In genomic region chr1:201214461-201214860, GRCh38 we compare ENCODE assay signal across 16 cellular contexts. TPM values are rescaled to one million over a fixed set of nuclear protein-coding genes. Genes with fewer than 3 reads are reported as not detected.
DNase-seq lines count a peak whose midpoint lies in the region; ATAC-seq, FAIRE-seq and TF ChIP-seq lines count a peak whose summit lies in the region.
"Had no signal": no experiment of that assay in that cellular context is flagged by ENCODE, and none has a peak within 500 bp of the region (broad histone marks: within the 10 kb centered on the region; RNA-seq: fewer than 3 reads in every experiment).

No MANE protein-coding gene starts in this region.

- no peaks in the 10 kb centered on the region for H3K4me1 Mint-ChIP-seq in T-helper 2 cell treated with Interferon-gamma antibody and Interleukin-4, amounts not matched to agents 5 μg/mL and 100 μg/mL, for 36 hours (ENCODE audit: low read depth)

- DNase-seq in ELR (ENCODE audit: low read depth) (peak; percentile 36), HCT116 (ENCODE audit: low read depth, low spot score) (no peak), keratinocyte (ENCODE audit: low read depth, low spot score) (no peak), middle frontal gyrus (ENCODE audit: extremely low spot score, low spot score) (no peak)
- no peak for DNase-seq in T-helper 2 cell treated with Interferon-gamma antibody and Interleukin-4, amounts not matched to agents 5 μg/mL and 100 μg/mL, for 36 hours (ENCODE audit: low spot score)
- DNase-seq: activated CD4-positive, alpha-beta T cell treated with anti-CD3 and anti-CD28 coated beads for 4 hours; anterior cingulate cortex; DMS79; left cardiac atrium; NCI-H187; nucleus accumbens; stimulated activated CD4-positive, alpha-beta T cell treated with anti-CD3 and anti-CD28 coated beads, Interleukin-2, amount 100 ng/mL, for 24 hours had no signal

- H4K20me1 ChIP-seq in HCT116 (ENCODE audit: insufficient read depth) (no peaks in the 10 kb centered on the region), keratinocyte (ENCODE audit: control insufficient read depth, extremely low read depth, insufficient read depth, low read length) (no peaks in the 10 kb centered on the region)

- no peaks in the 10 kb centered on the region for H3K9me3 Mint-ChIP-seq in T-helper 2 cell treated with Interferon-gamma antibody and Interleukin-4, amounts not matched to agents 5 μg/mL and 100 μg/mL, for 36 hours

- H3K4me3 ChIP-seq in HCT116 (replicated peaks in 1 of 2; ENCODE audit: low read depth in 1 of 2, low read length in 2 of 2) (no peak overlapping the region), keratinocyte (ENCODE audit: control insufficient read depth in 2 of 3, extremely low read depth in 1 of 3, insufficient read depth in 2 of 3, low read depth in 1 of 3, low read length in 3 of 3) (no peak overlapping the region)

- TF ChIP-seq RAD21 in HCT116 (IDR thresholded peaks at IDR 0.05; ENCODE audit: low read depth), result peak; percentile 55

- ATAC-seq in HCT116, result peak; percentile 88
- ATAC-seq in SK-N-SH treated with all-trans-retinoic acid at 6 μM for 48 hours, result peak; percentile 39
- no peak for ATAC-seq in GM19351 (IDR thresholded peaks at IDR 0.05; ENCODE audit: unreplicated experiment)
- ATAC-seq: left cardiac atrium had no signal

- H3K36me3 Mint-ChIP-seq in T-helper 2 cell treated with Interferon-gamma antibody and Interleukin-4, amounts not matched to agents 5 μg/mL and 100 μg/mL, for 36 hours (ENCODE audit: low read depth), result no peaks in the 10 kb centered on the region

- H3K4me1 ChIP-seq in HCT116 (ENCODE audit: control insufficient read depth in 1 of 2, insufficient read depth in 2 of 2, low read length in 2 of 2) (no peaks in the 10 kb centered on the region), keratinocyte (ENCODE audit: control insufficient read depth, extremely low read depth, insufficient read depth, low read length) (no peaks in the 10 kb centered on the region)

- H3K4me3 Mint-ChIP-seq in T-helper 2 cell treated with Interferon-gamma antibody and Interleukin-4, amounts not matched to agents 5 μg/mL and 100 μg/mL, for 36 hours, result no peak overlapping the region

- no peak overlapping the region for H2AFZ ChIP-seq in HCT116 (ENCODE audit: low read depth, low read length, poor library complexity, severe bottlenecking)
- no peak overlapping the region for H2AFZ ChIP-seq in keratinocyte (ENCODE audit: control insufficient read depth, low read length)

- H3K9ac ChIP-seq in HCT116 (ENCODE audit: low read length), result no peak overlapping the region
- H3K9ac ChIP-seq in keratinocyte (ENCODE audit: control insufficient read depth, extremely low read depth, insufficient read depth, low read length), result no peak overlapping the region

- peaks cover 10% of the 10 kb centered on the region; the same call in 1 of the 2 replicates for H3K27me3 ChIP-seq in HCT116 (ENCODE audit: insufficient read depth, low read length)
- H3K27me3 ChIP-seq in keratinocyte (ENCODE audit: control insufficient read depth, extremely low read depth, insufficient read depth, low read length), result peaks cover 32% of the 10 kb centered on the region

- CTCF ChIA-PET in HCT116 (lab: Charles Lee), result interaction anchor here (0.7 to 1.4 kb wide), 2 partner anchors 9 to 88 kb away, joined by 3 read pairs; partner anchors contain the start of gene ASCL5

- H3K4me2 ChIP-seq in HCT116 (ENCODE audit: low read length) (no peak overlapping the region), keratinocyte (ENCODE audit: control insufficient read depth, extremely low read depth, insufficient read depth, low read depth, low read length) (no peak overlapping the region)

- no peak overlapping the region for H3K27ac Mint-ChIP-seq in T-helper 2 cell treated with Interferon-gamma antibody and Interleukin-4, amounts not matched to agents 5 μg/mL and 100 μg/mL, for 36 hours

- intact Hi-C loops in HCT116 (cut with micrococcal nuclease), result no loop called here

- no peak for TF ChIP-seq POLR2A in HCT116 (IDR thresholded peaks at IDR 0.05; ENCODE audit: borderline replicate concordance, extremely low read depth, insufficient read depth, insufficient read length)

- dilution Hi-C loops in keratinocyte (cut with MboI; ENCODE audit: extremely low pct_ligation_motif_present, low sequenced_read_pairs), result no loop called here

- H3K79me2 ChIP-seq in HCT116 (ENCODE audit: insufficient read depth, low read length) (no peaks in the 10 kb centered on the region), keratinocyte (ENCODE audit: control insufficient read depth, insufficient read depth, low read length) (no peaks in the 10 kb centered on the region)

- H3K27me3 Mint-ChIP-seq in T-helper 2 cell treated with Interferon-gamma antibody and Interleukin-4, amounts not matched to agents 5 μg/mL and 100 μg/mL, for 36 hours (ENCODE audit: low read depth), result peaks cover 4% of the 10 kb centered on the region

- BruUV-seq in HCT116 (replicated peaks; lab: Mats Ljungman, UMichigan), result no TSS peak

- RAD21 ChIA-PET in HCT116 (lab: Charles Lee; ENCODE audit: low non-redundant PET in 1 of 2, low total read pairs in 2 of 2, uncharacterized antibody in 2 of 2, unreplicated experiment in 2 of 2), result no interaction called here

- H3K27ac ChIP-seq in HCT116 (ENCODE audit: low read depth, low read length) (no peak overlapping the region), keratinocyte (ENCODE audit: control insufficient read depth, insufficient read depth, low read length) (no peak overlapping the region)

- TF ChIP-seq CTCF in HCT116 (IDR thresholded peaks at IDR 0.05 in 2 of 3, conservative IDR thresholded peaks at IDR 0.05 in 1 of 3; ENCODE audit: borderline replicate concordance in 1 of 3, insufficient read depth in 1 of 3, low read depth in 2 of 3, low read length in 2 of 3) (peak; percentile 52 to 65 (median 61); a peak in 5 of 6 replicates), keratinocyte (optimal IDR thresholded peaks at IDR 0.05 in 1 of 3, IDR thresholded peaks at IDR 0.05 in 1 of 3, conservative IDR thresholded peaks at IDR 0.05 in 1 of 3; ENCODE audit: extremely low read depth in 1 of 3, insufficient read depth in 2 of 3, low read length in 3 of 3) (peak in 2 of 3 experiments; percentile 9 to 46)

- H3K36me3 ChIP-seq in HCT116 (ENCODE audit: control insufficient read depth in 1 of 2, insufficient read depth in 2 of 2, low read length in 2 of 2) (no peaks in the 10 kb centered on the region), keratinocyte (ENCODE audit: control insufficient read depth in 2 of 2, extremely low read depth in 1 of 2, insufficient read depth in 2 of 2, low read length in 2 of 2) (no peaks in the 10 kb centered on the region)

- POLR2A ChIA-PET in HCT116 (lab: Charles Lee), result no interaction called here

- no peak for FAIRE-seq in keratinocyte (lab: Jason Lieb, UNC)
- FAIRE-seq: RCC 7860 had no signal

- H3K9me3 ChIP-seq in HCT116 (ENCODE audit: control insufficient read depth in 1 of 2, insufficient read depth in 1 of 2, low read depth in 1 of 2, low read length in 2 of 2), result no peaks in the 10 kb centered on the region
- no peaks in the 10 kb centered on the region for H3K9me3 ChIP-seq in keratinocyte (ENCODE audit: control insufficient read depth, low read depth, low read length)

- no peaks in the 10 kb centered on the region for H3K9me1 ChIP-seq in keratinocyte (ENCODE audit: control insufficient read depth, extremely low read depth, insufficient read depth, low read length)

- H3K9me2 ChIP-seq in HCT116 (ENCODE audit: insufficient read depth), result no peaks in the 10 kb centered on the region

TF ChIP-seq in HCT116, 20 proteins besides CTCF, POLR2A, EP300 and RAD21:
- peak; percentile 56 for TF ChIP-seq YY1 (IDR thresholded peaks at IDR 0.05; ENCODE audit: extremely low read depth, insufficient replicate concordance, low read depth, low read length)
- TF ChIP-seq ELF1 (IDR thresholded peaks at IDR 0.05; ENCODE audit: borderline replicate concordance, low read depth), result no peak

TF ChIP-seq in SK-N-SH treated with all-trans-retinoic acid at 6 μM for 48 hours, 23 proteins besides CTCF, POLR2A, EP300 and RAD21 (continues in another document):
- TF ChIP-seq SNAI2 (CRISPR knock-in tag; IDR thresholded peaks at IDR 0.05), result no peak
- no peak for TF ChIP-seq ZFP30 (CRISPR knock-in tag; IDR thresholded peaks at IDR 0.05)
- no peak for TF ChIP-seq ZNF565 (CRISPR knock-in tag; conservative IDR thresholded peaks at IDR 0.05; ENCODE audit: low read depth)
- no peak for TF ChIP-seq ZC3H10 (CRISPR knock-in tag; IDR thresholded peaks at IDR 0.05)
- TF ChIP-seq RARB (CRISPR knock-in tag; IDR thresholded peaks at IDR 0.05), result no peak
- TF ChIP-seq PPARA (CRISPR knock-in tag; IDR thresholded peaks at IDR 0.05; ENCODE audit: borderline replicate concordance), result no peak
- no peak for TF ChIP-seq GLIS3 (CRISPR knock-in tag; IDR thresholded peaks at IDR 0.05)

RNA-seq across cellular contexts. Expression of gene IGFN1, which starts 23.8 kb away (rescaled TPM):
- total RNA-seq in HCT116 (2021; ENCODE audit: unreplicated experiment), result not detected
- 0.12 and 0.14 TPM in 2 replicates for polyA plus RNA-seq in HCT116 (2012)
- polyA plus RNA-seq in keratinocyte, result not detected in 3 replicates
- 0.19 TPM for polyA plus RNA-seq in keratinocyte (2011; ENCODE audit: low read depth)
- not detected in 2 replicates for polyA plus RNA-seq in keratinocyte (2011; cell fraction: cytosol; rRNA removed)
- polyA plus RNA-seq in keratinocyte (2011; cell fraction: nucleus; rRNA removed), result 0.07 and 0.10 TPM in 2 replicates
- polyA plus RNA-seq in keratinocyte (2012; ENCODE audit: low replicate concordance), result 0.06 and 0.24 TPM in 2 replicates
- polyA minus RNA-seq in keratinocyte, result 0.07 to 0.10 TPM in 2 of 3 replicates, not detected in the other
- polyA minus RNA-seq in keratinocyte (2011; cell fraction: cytosol; rRNA and poly(A)+ RNA removed), result not detected
- polyA minus RNA-seq in keratinocyte (2011; cell fraction: nucleus; rRNA and poly(A)+ RNA removed), result 0.23 TPM in 1 of 2 replicates, not detected in the other
- polyA plus RNA-seq: fibroblast of lung had no signal
